10 cellular contexts compared by ENCODE assay signal in genomic region chr4:107036602-107037151, GRCh38. TPM values are rescaled to one million over a fixed set of nuclear protein-coding genes. Genes with fewer than 3 reads are reported as not detected.
DNase-seq lines count a peak whose midpoint lies in the region; ATAC-seq and TF ChIP-seq lines count a peak whose summit lies in the region.
"Had no signal": no experiment of that assay in that cellular context is flagged by ENCODE, and none has a peak within 500 bp of the region (broad histone marks: within the 10 kb centered on the region; RNA-seq: fewer than 3 reads in every experiment).

No MANE protein-coding gene starts in this region.

- H3K18ac ChIP-seq in IMR-90 (ENCODE audit: low read depth, low read length) = no peak overlapping the region

- H4K5ac ChIP-seq in IMR-90 (ENCODE audit: low read depth, low read length) = no peak overlapping the region

- H3K4me1 Mint-ChIP-seq in nephron progenitor cell = peaks cover 37% of the 10 kb centered on the region

- H3K36me3 Mint-ChIP-seq in nephron progenitor cell (ENCODE audit: low read depth) = no peaks in the 10 kb centered on the region

- no peak overlapping the region for H3K56ac ChIP-seq in IMR-90 (ENCODE audit: extremely low read depth, insufficient read depth, low read length)

- in situ Hi-C loops in IMR-90 (cut with MboI; ENCODE audit: low sequenced_read_pairs) = loop anchor here (25.0 kb wide), 1 partner anchor 626 kb away; no protein-coding TSS in a partner anchor

- no peak for TF ChIP-seq RAD21 in IMR-90 (IDR thresholded peaks at IDR 0.05; ENCODE audit: low read length)

- no peak overlapping the region for H2BK15ac ChIP-seq in IMR-90 (ENCODE audit: low read depth, low read length)

- ATAC-seq in IMR-90 (ENCODE audit: low read depth) (no peak), GM21360 (IDR thresholded peaks at IDR 0.05; ENCODE audit: unreplicated experiment) (no peak), HG02970 (IDR thresholded peaks at IDR 0.05; ENCODE audit: low FRiP score, unreplicated experiment) (no peak)

- no peaks in the 10 kb centered on the region for H3K9me3 ChIP-seq in IMR-90 (ENCODE audit: control insufficient read depth, insufficient read depth, low read length)
- H3K9me3 ChIP-seq: left lung had no signal

- WGBS in IMR-90 (ENCODE audit: extremely low coverage in 2 of 2, insufficient read length in 1 of 2), 2 experiments = 6% methylated on average over 2 of the region's 18 CpGs; no CpG with 5 or more reads in 1 of the 2 experiments

- H3K36me3 ChIP-seq in BJ (ENCODE audit: control insufficient read depth, insufficient read depth, low read length) (no peaks in the 10 kb centered on the region), IMR-90 (ENCODE audit: control insufficient read depth, insufficient read depth, low read length) (no peaks in the 10 kb centered on the region)
- H3K36me3 ChIP-seq: left lung had no signal

- H3K9me3 Mint-ChIP-seq in nephron progenitor cell = no peaks in the 10 kb centered on the region

- H3K4ac ChIP-seq in IMR-90 (ENCODE audit: low read depth, low read length) = no peak overlapping the region

- no peak overlapping the region for H3K23ac ChIP-seq in IMR-90 (ENCODE audit: low read depth, low read length)

- no peak overlapping the region for H3K14ac ChIP-seq in IMR-90 (replicated peaks; ENCODE audit: low read depth, low read length)

- TF ChIP-seq CTCF in BJ (IDR thresholded peaks at IDR 0.05; ENCODE audit: insufficient read depth, low read depth, low read length) (no peak), IMR-90 (conservative IDR thresholded peaks at IDR 0.05; ENCODE audit: low read depth, low read length) (no peak), coronary artery (IDR thresholded peaks at IDR 0.05) (no peak), nephron progenitor cell (IDR thresholded peaks at IDR 0.05) (no peak)

- no peaks in the 10 kb centered on the region for H3K9me1 ChIP-seq in IMR-90 (ENCODE audit: insufficient read depth, low read length)

- intact Hi-C loops in IMR-90 (cut with micrococcal nuclease) = loop anchor here (5.0 kb wide), 2 partner anchors 146 to 631 kb away; no protein-coding TSS in a partner anchor

- CTCF ChIA-PET in BJ (lab: Yijun Ruan, JAX) = interaction anchor here (0.8 to 1.7 kb wide), 3 partner anchors 43 to 701 kb away, joined by 3 to 8 read pairs (median 3); no protein-coding TSS in a partner anchor
- CTCF ChIA-PET in IMR-90 (lab: Yijun Ruan, JAX) = no interaction called here

- dilution Hi-C loops in IMR-90 (cut with HindIII; ENCODE audit: low sequenced_read_pairs, unreplicated experiment) = no loop called here

- peak overlapping the region; percentile 34 for H2AFZ ChIP-seq in IMR-90 (replicated peaks; ENCODE audit: low read length, poor library complexity)

- H2AK9ac ChIP-seq in IMR-90 (replicated peaks; ENCODE audit: low read depth, low read length, poor library complexity) = no peak overlapping the region

- H2BK5ac ChIP-seq in IMR-90 (ENCODE audit: low read depth, low read length, poor library complexity, severe bottlenecking) = no peak overlapping the region

- no peaks in the 10 kb centered on the region for H3K79me1 ChIP-seq in IMR-90 (ENCODE audit: low read depth in 1 of 2, low read length in 2 of 2)

- DNase-seq in BJ (ENCODE audit: low read depth) (no peak), IMR-90 (no peak), coronary artery (ENCODE audit: low spot score) (no peak), nephron progenitor cell (no peak), NAMALWA (ENCODE audit: low spot score) (no peak), NCI-H1105 treated with DMSO at 0.1 percent for 48 hours (lab: John Stamatoyannopoulos, UW) (no peak)
- DNase-seq: activated CD4-positive, alpha-beta T cell treated with anti-CD3 and anti-CD28 coated beads for 4 hours had no signal

- H3K9ac ChIP-seq in IMR-90 (ENCODE audit: low read depth, low read length) = no peak overlapping the region

- BruUV-seq in IMR-90 (replicated peaks; lab: Mats Ljungman, UMichigan) = no TSS peak

- peak overlapping the region; percentile 62 for H3K4me2 ChIP-seq in IMR-90 (ENCODE audit: low read depth, low read length)

- no peak for TF ChIP-seq POLR2A in IMR-90 (IDR thresholded peaks at IDR 0.05; ENCODE audit: low read depth, low read length)

- no peak overlapping the region for H4K91ac ChIP-seq in IMR-90 (ENCODE audit: insufficient read depth, low read depth, low read length)

- no peaks in the 10 kb centered on the region for H3K4me1 ChIP-seq in IMR-90 (ENCODE audit: control insufficient read depth, insufficient read depth, low read length)

- H2BK120ac ChIP-seq in IMR-90 (ENCODE audit: low read depth, low read length) = no peak overlapping the region

- H3K27me3 ChIP-seq in BJ (ENCODE audit: control insufficient read depth, insufficient read depth, low read length) = peaks cover 41% of the 10 kb centered on the region
- peaks cover 37% of the 10 kb centered on the region for H3K27me3 ChIP-seq in IMR-90 (ENCODE audit: control insufficient read depth, insufficient read depth, low read length)

- peak overlapping the region; percentile 35 for H3K4me3 ChIP-seq in BJ (ENCODE audit: low read depth, low read length)
- H3K4me3 ChIP-seq in IMR-90 (ENCODE audit: insufficient read depth, low read depth, low read length) = peak overlapping the region; percentile 8
- peak overlapping the region; percentile 66 for H3K4me3 ChIP-seq in coronary artery

- POLR2A ChIA-PET in BJ (lab: Charles Lee) (no interaction called here), IMR-90 (lab: Charles Lee; ENCODE audit: unreplicated experiment) (no interaction called here)

- no peak overlapping the region for H3K27ac Mint-ChIP-seq in nephron progenitor cell

- H3K27ac ChIP-seq in IMR-90 (ENCODE audit: insufficient read depth, low read length) (no peak overlapping the region), coronary artery (no peak overlapping the region)
- H3K27ac ChIP-seq: left lung had no signal

- H4K20me1 ChIP-seq in IMR-90 (ENCODE audit: insufficient read depth, low read length) = no peaks in the 10 kb centered on the region

- no peak overlapping the region for H2AK5ac ChIP-seq in IMR-90 (ENCODE audit: low read depth, low read length)

- H4K8ac ChIP-seq in IMR-90 (ENCODE audit: low read depth in 2 of 2, low read length in 2 of 2) = no peak overlapping the region

- peaks cover 56% of the 10 kb centered on the region for H3K27me3 Mint-ChIP-seq in nephron progenitor cell (ENCODE audit: low read depth, poor library complexity)

- H3K4me3 Mint-ChIP-seq in nephron progenitor cell = peak overlapping the region; percentile 93

- no peak overlapping the region for H2BK20ac ChIP-seq in IMR-90 (ENCODE audit: low read depth, low read length)

TF ChIP-seq in IMR-90, 13 proteins besides CTCF, POLR2A, EP300 and RAD21:
- TF ChIP-seq RFX5 (IDR thresholded peaks at IDR 0.05; ENCODE audit: low read depth, low read length) = no peak
- TF ChIP-seq BHLHE40 (IDR thresholded peaks at IDR 0.05; ENCODE audit: low read depth, low read length) = no peak
- TF ChIP-seq CHD1 (IDR thresholded peaks at IDR 0.05; ENCODE audit: low read depth, low read length) = no peak
- no peak for TF ChIP-seq MAZ (IDR thresholded peaks at IDR 0.05; ENCODE audit: borderline replicate concordance, low read depth, low read length)
- TF ChIP-seq NFE2L2 (IDR thresholded peaks at IDR 0.05; ENCODE audit: low read depth, low read length) = no peak
- TF ChIP-seq FOS (IDR thresholded peaks at IDR 0.05; ENCODE audit: low read depth, low read length) = no peak
- TF ChIP-seq MAFK (IDR thresholded peaks at IDR 0.05; ENCODE audit: low read depth, low read length) = no peak
TF ChIP-seq in IMR-90: peak in this region for 0.

RNA-seq across cellular contexts. Expression of gene DKK2, which starts 0.6 kb away (rescaled TPM):
- polyA plus RNA-seq in BJ (2011; rRNA removed) = 0.25 and 0.37 TPM in 2 replicates
- polyA minus RNA-seq in BJ (2011; rRNA and poly(A)+ RNA removed) = 0.09 and 0.10 TPM in 2 replicates
- total RNA-seq in IMR-90 (2012; rRNA removed) = 0.72 and 0.83 TPM in 2 replicates
- polyA plus RNA-seq in IMR-90 (2012; rRNA removed) = 0.17 and 0.39 TPM in 2 replicates
- polyA plus RNA-seq in IMR-90 (2012; cell fraction: cytosol; rRNA removed) = 0.13 TPM in 1 of 2 replicates, not detected in the other
- 0.22 TPM in 1 of 2 replicates, not detected in the other for polyA plus RNA-seq in IMR-90 (2012; cell fraction: nucleus; rRNA removed; ENCODE audit: low replicate concordance)

Comparison
In these comparisons a context has a peak if more than half of its experiments do, and no peak if none do; other contexts are left out.
1. H3K4me3 ChIP-seq: peak in every context shown above with its lines; median percentile 66 in coronary artery; 35 in BJ; 8 in IMR-90.